ENCODE assay signal across 9 cellular contexts in the genomic region with DNA sequence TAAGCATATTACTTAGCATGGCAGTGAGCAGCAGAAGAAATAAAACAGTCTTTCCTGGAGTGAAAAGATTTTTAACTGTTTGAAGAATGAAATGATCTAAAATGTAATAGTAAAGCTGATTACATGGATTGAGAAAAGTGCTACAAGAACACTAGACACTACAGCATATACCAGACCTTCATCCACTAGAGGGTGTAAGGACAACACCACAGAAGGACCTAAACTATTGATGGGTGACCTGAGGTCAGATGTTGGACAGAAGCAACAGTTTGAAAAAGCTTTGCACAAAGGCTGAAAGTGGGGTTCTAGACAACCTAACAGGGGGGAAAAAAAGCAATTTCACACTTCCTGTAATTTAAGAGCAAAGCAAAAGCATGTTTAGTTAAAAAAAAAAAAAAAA.
A peak's percentile ranks its signal among the peaks of the same experiment; 100 is the strongest.
DNase-seq lines count a peak whose midpoint lies in the region; ATAC-seq and TF ChIP-seq lines count a peak whose summit lies in the region.
"Had no signal": no experiment of that assay in that cellular context is flagged by ENCODE, and none has a peak within 500 bp of the region (broad histone marks: within the 10 kb centered on the region; RNA-seq: fewer than 3 reads in every experiment).

No MANE protein-coding gene starts in this region.

- H3K4me3 ChIP-seq in A673 (ENCODE audit: low read depth, low read length, poor library complexity, severe bottlenecking) = no peak overlapping the region
- no peak overlapping the region for H3K4me3 ChIP-seq in GM12875 (ENCODE audit: low read depth, low read length)
- no peak overlapping the region for H3K4me3 ChIP-seq in lung

- intact Hi-C loops in A673 (cut with micrococcal nuclease; ENCODE audit: unreplicated experiment) = loop anchor here (2.0 kb wide), 1 partner anchor 136 kb away; no protein-coding TSS in a partner anchor

- TF ChIP-seq CTCF in A673 (conservative IDR thresholded peaks at IDR 0.05; ENCODE audit: low read depth, low read length) = peak; percentile 70
- peak; percentile 22; the same call in 1 of the 2 replicates for TF ChIP-seq CTCF in GM12875 (IDR thresholded peaks at IDR 0.05; ENCODE audit: borderline replicate concordance, insufficient read depth, low read depth, low read length)
- TF ChIP-seq CTCF in chondrocyte (IDR thresholded peaks at IDR 0.05) = peak; percentile 86
- TF ChIP-seq CTCF in lung (IDR thresholded peaks at IDR 0.05; ENCODE audit: control extremely low read depth, extremely low read depth) = peak; percentile 57

- H3K36me3 ChIP-seq in A673 (ENCODE audit: insufficient read depth, low read length, poor library complexity, severe bottlenecking) = no peaks in the 10 kb centered on the region
- H3K36me3 ChIP-seq in lung (ENCODE audit: control insufficient read depth in 2 of 2, insufficient read depth in 2 of 2, low read length in 2 of 2) = no peaks in the 10 kb centered on the region

- POLR2A ChIA-PET in A673 (lab: Charles Lee; ENCODE audit: low non-redundant PET) = no interaction called here

- BruUV-seq in A673 (replicated peaks; lab: Mats Ljungman, UMichigan) = no TSS peak

- H3K27ac Mint-ChIP-seq in chondrocyte (ENCODE audit: unreplicated experiment) = no peak overlapping the region
- H3K27ac Mint-ChIP-seq: stimulated activated naive CD8-positive, alpha-beta T cell treated with anti-CD3 and anti-CD28 coated beads, Interleukin-15, Interleukin-2, amounts not matched to agents 100 ng/mL and 50 ng/mL, for 24 hours had no signal

- CTCF ChIA-PET in A673 (lab: Charles Lee) = interaction anchor here (0.9 to 2.0 kb wide), 2 partner anchors 107 to 135 kb away, joined by 3 to 9 read pairs; no protein-coding TSS in a partner anchor

- H3K4me1 ChIP-seq in A673 (ENCODE audit: insufficient read depth, low read length, poor library complexity, severe bottlenecking) (peaks cover 7% of the 10 kb centered on the region), lung (ENCODE audit: control insufficient read depth in 2 of 2, insufficient read depth in 2 of 2, low read length in 2 of 2) (no peaks in the 10 kb centered on the region)

- H3K27me3 ChIP-seq in A673 (replicated peaks; ENCODE audit: insufficient read depth, low read depth, low read length, poor library complexity) (no peaks in the 10 kb centered on the region), lung (ENCODE audit: control insufficient read depth, insufficient read depth) (no peaks in the 10 kb centered on the region)

- H3K9me3 ChIP-seq in A673 (ENCODE audit: low read depth, low read length, poor library complexity, severe bottlenecking) (no peaks in the 10 kb centered on the region), lung (ENCODE audit: control insufficient read depth in 2 of 2, insufficient read depth in 1 of 2, low read length in 1 of 2) (no peaks in the 10 kb centered on the region)

- peak; percentile 54 for DNase-seq in A673 (ENCODE audit: low spot score)
- peak; percentile 3 for DNase-seq in NCI-H82 treated with DMSO at 0.1 percent for 48 hours (lab: John Stamatoyannopoulos, UW; ENCODE audit: unreplicated experiment)
- no peak for DNase-seq in chondrocyte (ENCODE audit: low spot score)
- no peak for DNase-seq in lung (ENCODE audit: low spot score)
- DNase-seq in activated gamma-delta T cell treated with Interleukin-2 at 50 U/mL for 16 hours = no peak
- DNase-seq in NK-92 (lab: John Stamatoyannopoulos, UW; ENCODE audit: unreplicated experiment) = no peak

- H3K36me3 Mint-ChIP-seq in chondrocyte (ENCODE audit: low read depth) = peaks cover 1% of the 10 kb centered on the region

- H3K27me3 Mint-ChIP-seq in chondrocyte (ENCODE audit: low read depth) = no peaks in the 10 kb centered on the region
- H3K27me3 Mint-ChIP-seq: stimulated activated naive CD8-positive, alpha-beta T cell treated with anti-CD3 and anti-CD28 coated beads, Interleukin-15, Interleukin-2, amounts not matched to agents 100 ng/mL and 50 ng/mL, for 24 hours had no signal

- H3K4me1 Mint-ChIP-seq in chondrocyte (ENCODE audit: low read depth) = peaks cover 9% of the 10 kb centered on the region

- ATAC-seq in lung (ENCODE audit: insufficient read depth, low FRiP score) = no peak
- ATAC-seq in GM21576 (IDR thresholded peaks at IDR 0.05; ENCODE audit: unreplicated experiment) = no peak

- H3K27ac ChIP-seq in A673 (ENCODE audit: low read depth, low read length, poor library complexity, severe bottlenecking) (no peak overlapping the region), lung (ENCODE audit: low read depth in 1 of 2, low read length in 1 of 2) (no peak overlapping the region)

- no peaks in the 10 kb centered on the region for H3K9me3 Mint-ChIP-seq in chondrocyte (ENCODE audit: low read depth)
- H3K9me3 Mint-ChIP-seq: stimulated activated naive CD8-positive, alpha-beta T cell treated with anti-CD3 and anti-CD28 coated beads, Interleukin-15, Interleukin-2, amounts not matched to agents 100 ng/mL and 50 ng/mL, for 24 hours had no signal

- no peak overlapping the region for H3K4me3 Mint-ChIP-seq in chondrocyte (ENCODE audit: unreplicated experiment)
- H3K4me3 Mint-ChIP-seq: stimulated activated naive CD8-positive, alpha-beta T cell treated with anti-CD3 and anti-CD28 coated beads, Interleukin-15, Interleukin-2, amounts not matched to agents 100 ng/mL and 50 ng/mL, for 24 hours had no signal

Comparison
In these comparisons a context has a peak if more than half of its experiments do, and no peak if none do; other contexts are left out.
1. DNase-seq: peak in A673 (single experiment) and NCI-H82 treated with DMSO at 0.1 percent for 48 hours (single experiment); none in chondrocyte (single experiment), lung (single experiment), activated gamma-delta T cell treated with Interleukin-2 at 50 U/mL for 16 hours (single experiment) and NK-92 (single experiment).
2. CTCF ChIP-seq: peak in every context shown above with its lines; median percentile 86 in chondrocyte; 70 in A673; 57 in lung; 22 in GM12875.